21 cellular contexts compared by ENCODE assay signal in genomic region chr10:106991084-106991483, GRCh38.
DNase-seq lines count a peak whose midpoint lies in the region; ATAC-seq and TF ChIP-seq lines count a peak whose summit lies in the region.
"Had no signal": no experiment of that assay in that cellular context is flagged by ENCODE, and none has a peak within 500 bp of the region (broad histone marks: within the 10 kb centered on the region; RNA-seq: fewer than 3 reads in every experiment).

No MANE protein-coding gene starts in this region.

- DNase-seq in GM12865 (ENCODE audit: low read depth), result peak; percentile 29
- no peak for DNase-seq in stimulated activated effector memory CD8-positive, alpha-beta T cell treated with anti-CD3 and anti-CD28 coated beads, Interleukin-12 subunit alpha, Interleukin-12 subunit beta, amount 100 ng/mL, for 72 hours (ENCODE audit: low spot score in 2 of 2)
- DNase-seq: C1 segment of cervical spinal cord; Caco-2; CD4-positive, CD25-positive, alpha-beta regulatory T cell; CD8-positive, alpha-beta T cell; DMS 273 treated with DMSO at 0.1 percent for 48 hours; DMS79; EL; GDM1; GM23248; H7; HCEC 1CT had no signal

- no peaks in the 10 kb centered on the region for H3F3A ChIP-seq in neural cell (ENCODE audit: insufficient read depth, low read length, poor library complexity, severe bottlenecking)

- no peaks in the 10 kb centered on the region for H3K9me2 ChIP-seq in neural cell (ENCODE audit: insufficient read depth, low read length)

- no peaks in the 10 kb centered on the region for H4K20me1 ChIP-seq in BLaER1
- H4K20me1 ChIP-seq in neural cell (ENCODE audit: insufficient read depth), result no peaks in the 10 kb centered on the region

- H3K9me3 Mint-ChIP-seq in dendritic cell treated with granulocyte-macrophage colony-stimulating factor and Interleukin-4, amounts not matched to agents 40 ng/mL and 50 ng/mL, for 4 days, result no peaks in the 10 kb centered on the region
- H3K9me3 Mint-ChIP-seq in stimulated activated effector memory CD8-positive, alpha-beta T cell treated with anti-CD3 and anti-CD28 coated beads, Interleukin-12 subunit alpha, Interleukin-12 subunit beta, amount 100 ng/mL, for 72 hours, result peaks cover 14% of the 10 kb centered on the region

- H3K4me2 ChIP-seq in BLaER1 (peak overlapping the region; percentile 33), neural cell (ENCODE audit: low read length) (peak overlapping the region; percentile 9)

- TF ChIP-seq RAD21 in neural cell (conservative IDR thresholded peaks at IDR 0.05), result peak; percentile 35

- intact Hi-C loops in dendritic cell treated with granulocyte-macrophage colony-stimulating factor and Interleukin-4, amounts not matched to agents 40 ng/mL and 50 ng/mL, for 4 days (cut with micrococcal nuclease), result no loop called here

- H3K36me3 ChIP-seq in BLaER1 (no peaks in the 10 kb centered on the region), neural cell (ENCODE audit: insufficient read depth, low read length) (no peaks in the 10 kb centered on the region)

- no peaks in the 10 kb centered on the region for H3K79me2 ChIP-seq in neural cell (replicated peaks; ENCODE audit: insufficient read depth, low read length)

- peaks cover 15% of the 10 kb centered on the region for H3K4me1 ChIP-seq in BLaER1
- H3K4me1 ChIP-seq: Caco-2 had no signal

- no peaks in the 10 kb centered on the region for H3K27me3 ChIP-seq in BLaER1
- H3K27me3 ChIP-seq in neural cell (ENCODE audit: insufficient read depth, low read depth, low read length), result no peaks in the 10 kb centered on the region

- no peak overlapping the region for H2AFZ ChIP-seq in neural cell (ENCODE audit: low read depth, low read length)
- H2AFZ ChIP-seq: GM23248 had no signal

- H3K27me3 Mint-ChIP-seq in dendritic cell treated with granulocyte-macrophage colony-stimulating factor and Interleukin-4, amounts not matched to agents 40 ng/mL and 50 ng/mL, for 4 days, result no peaks in the 10 kb centered on the region
- H3K27me3 Mint-ChIP-seq: CD4-positive, CD25-positive, alpha-beta regulatory T cell had no signal

- no peaks in the 10 kb centered on the region for H3K36me3 Mint-ChIP-seq in dendritic cell treated with granulocyte-macrophage colony-stimulating factor and Interleukin-4, amounts not matched to agents 40 ng/mL and 50 ng/mL, for 4 days (ENCODE audit: low read depth)
- no peaks in the 10 kb centered on the region for H3K36me3 Mint-ChIP-seq in stimulated activated effector memory CD8-positive, alpha-beta T cell treated with anti-CD3 and anti-CD28 coated beads, Interleukin-12 subunit alpha, Interleukin-12 subunit beta, amount 100 ng/mL, for 72 hours
- H3K36me3 Mint-ChIP-seq: CD4-positive, CD25-positive, alpha-beta regulatory T cell; CD8-positive, alpha-beta T cell had no signal

- H3K9ac ChIP-seq in BLaER1, result no peak overlapping the region
- no peak overlapping the region for H3K9ac ChIP-seq in neural cell (ENCODE audit: low read length)
- H3K9ac ChIP-seq: GM23248 had no signal

- TF ChIP-seq CTCF in GM12865 (IDR thresholded peaks at IDR 0.05; ENCODE audit: insufficient read depth, low read depth, low read length, missing control alignments) (no peak), neural cell (IDR thresholded peaks at IDR 0.05; ENCODE audit: poor library complexity, severe bottlenecking) (no peak)

- ATAC-seq in GM21723 (IDR thresholded peaks at IDR 0.05; ENCODE audit: unreplicated experiment) (no peak), HG02642 (IDR thresholded peaks at IDR 0.05; ENCODE audit: poor library complexity, unreplicated experiment) (no peak), HG03442 (IDR thresholded peaks at IDR 0.05; ENCODE audit: unreplicated experiment) (no peak)
- ATAC-seq in stimulated activated effector memory CD8-positive, alpha-beta T cell treated with anti-CD3 and anti-CD28 coated beads, Interleukin-12 subunit alpha, Interleukin-12 subunit beta, amount 100 ng/mL, for 72 hours, result no peak
- ATAC-seq: CD8-positive, alpha-beta T cell had no signal

- peak; percentile 91 for TF ChIP-seq EP300 in neural cell (conservative IDR thresholded peaks at IDR 0.05; ENCODE audit: poor library complexity, severe bottlenecking)

- peak overlapping the region; percentile 78 for H3K27ac Mint-ChIP-seq in dendritic cell treated with granulocyte-macrophage colony-stimulating factor and Interleukin-4, amounts not matched to agents 40 ng/mL and 50 ng/mL, for 4 days
- H3K27ac Mint-ChIP-seq in stimulated activated effector memory CD8-positive, alpha-beta T cell treated with anti-CD3 and anti-CD28 coated beads, Interleukin-12 subunit alpha, Interleukin-12 subunit beta, amount 100 ng/mL, for 72 hours, result no peak overlapping the region
- H3K27ac Mint-ChIP-seq: B cell; CD4-positive, CD25-positive, alpha-beta regulatory T cell; CD8-positive, alpha-beta T cell had no signal

- H3K27ac ChIP-seq in BLaER1 (no peak overlapping the region), neural cell (ENCODE audit: low read length) (peak overlapping the region; percentile 54)
- H3K27ac ChIP-seq: 22Rv1, GM23248 had no signal

- peaks cover 32% of the 10 kb centered on the region for H3K4me1 Mint-ChIP-seq in dendritic cell treated with granulocyte-macrophage colony-stimulating factor and Interleukin-4, amounts not matched to agents 40 ng/mL and 50 ng/mL, for 4 days (ENCODE audit: low read depth)
- H3K4me1 Mint-ChIP-seq in stimulated activated effector memory CD8-positive, alpha-beta T cell treated with anti-CD3 and anti-CD28 coated beads, Interleukin-12 subunit alpha, Interleukin-12 subunit beta, amount 100 ng/mL, for 72 hours, result no peaks in the 10 kb centered on the region
- H3K4me1 Mint-ChIP-seq: B cell; CD4-positive, CD25-positive, alpha-beta regulatory T cell had no signal

- no peak overlapping the region for H3K4me3 ChIP-seq in BLaER1
- no peak overlapping the region for H3K4me3 ChIP-seq in GM12865 (ENCODE audit: low read depth, low read length)
- peak overlapping the region; percentile 8 for H3K4me3 ChIP-seq in neural cell (ENCODE audit: low read length)
- H3K4me3 ChIP-seq: GM23248 had no signal

- H3K9me3 ChIP-seq in BLaER1 (no peaks in the 10 kb centered on the region), neural cell (ENCODE audit: low read length) (no peaks in the 10 kb centered on the region)
- H3K9me3 ChIP-seq: Caco-2 had no signal

- no peak overlapping the region for H3K4me3 Mint-ChIP-seq in dendritic cell treated with granulocyte-macrophage colony-stimulating factor and Interleukin-4, amounts not matched to agents 40 ng/mL and 50 ng/mL, for 4 days
- no peak overlapping the region for H3K4me3 Mint-ChIP-seq in stimulated activated effector memory CD8-positive, alpha-beta T cell treated with anti-CD3 and anti-CD28 coated beads, Interleukin-12 subunit alpha, Interleukin-12 subunit beta, amount 100 ng/mL, for 72 hours
- H3K4me3 Mint-ChIP-seq: B cell; CD4-positive, CD25-positive, alpha-beta regulatory T cell; CD8-positive, alpha-beta T cell had no signal

TF ChIP-seq in neural cell, 6 proteins besides CTCF, POLR2A, EP300 and RAD21:
- no peak for TF ChIP-seq EZH2 (IDR thresholded peaks at IDR 0.05; ENCODE audit: borderline replicate concordance, insufficient read depth, low read length, poor library complexity, severe bottlenecking)
- TF ChIP-seq MXI1 (conservative IDR thresholded peaks at IDR 0.05; ENCODE audit: poor library complexity, severe bottlenecking), result peak; percentile 68
- TF ChIP-seq POLR2AphosphoS5 (IDR thresholded peaks at IDR 0.05), result peak; percentile 65
- no peak for TF ChIP-seq TAF1 (IDR thresholded peaks at IDR 0.05; ENCODE audit: low read depth)
- TF ChIP-seq REST (IDR thresholded peaks at IDR 0.05; ENCODE audit: borderline replicate concordance), result no peak
- peak; percentile 12 for TF ChIP-seq SMC3 (conservative IDR thresholded peaks at IDR 0.05; ENCODE audit: poor library complexity)
